In genomic region chr9:20732118-20732517, GRCh38 we compare ENCODE assay signal across 18 cellular contexts. TPM values are rescaled to one million over a fixed set of nuclear protein-coding genes. Genes with fewer than 3 reads are reported as not detected.
DNase-seq lines count a peak whose midpoint lies in the region; ATAC-seq and TF ChIP-seq lines count a peak whose summit lies in the region.
"Had no signal": no experiment of that assay in that cellular context is flagged by ENCODE, and none has a peak within 500 bp of the region (broad histone marks: within the 10 kb centered on the region; RNA-seq: fewer than 3 reads in every experiment).

No MANE protein-coding gene starts in this region.

- peaks cover 7% of the 10 kb centered on the region for H3K9me3 Mint-ChIP-seq in chondrocyte (ENCODE audit: low read depth)
- H3K9me3 Mint-ChIP-seq: CD4-positive, alpha-beta T cell; naive thymus-derived CD4-positive, alpha-beta T cell had no signal

- DNase-seq in H4 (ENCODE audit: low spot score) (peak; percentile 47), NCI-H226 (peak; percentile 83), choroid plexus epithelial cell (ENCODE audit: low read depth) (peak; percentile 76), non-pigmented ciliary epithelial cell (ENCODE audit: low read depth) (peak; percentile 66), omental fat pad (ENCODE audit: low spot score) (no peak), D341Med (ENCODE audit: low spot score) (no peak), chondrocyte (ENCODE audit: low spot score) (no peak)
- DNase-seq: activated effector memory CD4-positive, alpha-beta T cell treated with anti-CD3 and anti-CD28 coated beads, Interleukin-2, amount 50 U/mL, for 16 hours; CD4-positive, alpha-beta T cell; GDM1; Karpas-422; naive thymus-derived CD4-positive, alpha-beta T cell; NCI-H2029; SHP77 treated with DMSO at 0.1 percent for 48 hours; stimulated activated CD4-positive, alpha-beta T cell treated with anti-CD3 and anti-CD28 coated beads, Interleukin-4, amount 100 ng/mL, for 24 hours; upper lobe of left lung had no signal

- peaks cover 34% of the 10 kb centered on the region for H3K4me1 Mint-ChIP-seq in chondrocyte (ENCODE audit: low read depth)

- H3K27me3 Mint-ChIP-seq in chondrocyte (ENCODE audit: low read depth): no peaks in the 10 kb centered on the region
- H3K27me3 Mint-ChIP-seq: CD4-positive, alpha-beta T cell; naive thymus-derived CD4-positive, alpha-beta T cell had no signal

- H3K4me3 ChIP-seq in choroid plexus epithelial cell (ENCODE audit: low read depth, low read length): no peak overlapping the region
- H3K4me3 ChIP-seq: right atrium auricular region, upper lobe of left lung had no signal

- H3K27ac Mint-ChIP-seq in chondrocyte (ENCODE audit: unreplicated experiment): no peak overlapping the region
- H3K27ac Mint-ChIP-seq: CD4-positive, alpha-beta T cell; naive thymus-derived CD4-positive, alpha-beta T cell had no signal

- H3K4me3 Mint-ChIP-seq in chondrocyte (ENCODE audit: unreplicated experiment): no peak overlapping the region
- H3K4me3 Mint-ChIP-seq: CD4-positive, alpha-beta T cell; naive thymus-derived CD4-positive, alpha-beta T cell had no signal

- TF ChIP-seq CTCF in choroid plexus epithelial cell (conservative IDR thresholded peaks at IDR 0.05; ENCODE audit: low read depth, low read length) (no peak), omental fat pad (IDR thresholded peaks at IDR 0.05) (no peak), chondrocyte (IDR thresholded peaks at IDR 0.05) (no peak)

- no peak for ATAC-seq in omental fat pad (ENCODE audit: low FRiP score)
- ATAC-seq: left lobe of liver; naive thymus-derived CD4-positive, alpha-beta T cell had no signal

- H3K36me3 Mint-ChIP-seq in chondrocyte (ENCODE audit: low read depth): peaks cover 3% of the 10 kb centered on the region

RNA-seq across cellular contexts. Expression of gene FOCAD, which starts 48.1 kb away (rescaled TPM):
- 14.7 and 32.1 TPM in 2 replicates for total RNA-seq in H4 (2014; rRNA removed; shearing (Covaris generic))
- total RNA-seq in omental fat pad (10 to 100 TPM; 19.1 to 57.4 (median 30.9) TPM), chondrocyte (26.2 to 51.1 TPM (median 28.7 TPM) in 3 replicates)

Comparison
In these comparisons a context has a peak if more than half of its experiments do, and no peak if none do; other contexts are left out.
1. DNase-seq: peak in H4 (single experiment), NCI-H226 (single experiment), choroid plexus epithelial cell (single experiment) and non-pigmented ciliary epithelial cell (single experiment); none in omental fat pad (single experiment), D341Med (single experiment) and chondrocyte (single experiment).